In genomic region chr12:6961695-6962284, GRCh38 we compare ENCODE assay signal across 8 cellular contexts. TPM values are rescaled to one million over a fixed set of nuclear protein-coding genes. Genes with fewer than 3 reads are reported as not detected.
DNase-seq lines count a peak whose midpoint lies in the region; ATAC-seq and TF ChIP-seq lines count a peak whose summit lies in the region.

No MANE protein-coding gene starts in this region.

- no peaks in the 10 kb centered on the region for H3K9me2 ChIP-seq in PC-3 (replicated peaks; ENCODE audit: low read length)

- no peaks in the 10 kb centered on the region for H3K27me3 ChIP-seq in PC-3 (ENCODE audit: low read length)

- H3K9ac ChIP-seq in PC-3 (ENCODE audit: low read length) = peak overlapping the region; percentile 55

- H3F3A ChIP-seq in PC-3 (ENCODE audit: low read length, unreplicated experiment) = peaks cover 4% of the 10 kb centered on the region

- CTCF ChIA-PET in PC-3 (lab: Charles Lee) = interaction anchor here (2.5 kb wide), 1 partner anchor 18 kb away, joined by 10 read pairs; the partner anchor contains the start of genes C12orf57 and RNU7-1

- H3K4me3 ChIP-seq in PC-3 (ENCODE audit: low read length) (no peak overlapping the region; the same call in 1 of the 2 replicates), iPS-11a (ENCODE audit: low read depth, low read length) (peak overlapping the region; percentile 89), skeletal muscle cell (ENCODE audit: low read depth, low read length) (peak overlapping the region; percentile 21)

- peak; percentile 63 for TF ChIP-seq CTCF in PC-3 (conservative IDR thresholded peaks at IDR 0.05; ENCODE audit: low read depth, low read length)

- in situ Hi-C loops in G401 (cut with HindIII; ENCODE audit: low sequenced_read_pairs) = no loop called here

- peak overlapping the region; percentile 36; the same call in 1 of the 2 replicates for H3K4me2 ChIP-seq in PC-3 (ENCODE audit: low read length)

- peak overlapping the region; percentile 70 for H3K27ac ChIP-seq in PC-3 (ENCODE audit: low read length)

- peak overlapping the region; percentile 84 for H2AFZ ChIP-seq in PC-3 (ENCODE audit: low read length)

- H3K4me1 ChIP-seq in PC-3 (ENCODE audit: insufficient read depth, low read length) = peaks cover 14% of the 10 kb centered on the region

- ATAC-seq in PC-3 (peak; percentile 56), GM18519 (IDR thresholded peaks at IDR 0.05; ENCODE audit: low FRiP score, unreplicated experiment) (no peak)

- H3K9me3 ChIP-seq in PC-3 (ENCODE audit: low read length) = no peaks in the 10 kb centered on the region

- H3K36me3 ChIP-seq in PC-3 (ENCODE audit: low read depth, low read length) = peaks cover 15% of the 10 kb centered on the region

- POLR2A ChIA-PET in PC-3 (lab: Charles Lee; ENCODE audit: unreplicated experiment) = interaction anchor here (0.5 kb wide), 1 partner anchor 748 kb away, joined by 3 read pairs; no protein-coding TSS in a partner anchor

- DNase-seq in G401 (ENCODE audit: low spot score) = peak; percentile 33
- DNase-seq in HuH-7.5 (ENCODE audit: low spot score) = peak; percentile 85
- DNase-seq in PC-3 = peak; percentile 61
- peak; percentile 90 for DNase-seq in astrocyte of the hippocampus (ENCODE audit: low read depth, low spot score)
- no peak for DNase-seq in skeletal muscle cell (ENCODE audit: low read depth)
- no peak for DNase-seq in Ammon's horn (ENCODE audit: low spot score)

- no peaks in the 10 kb centered on the region for H4K20me1 ChIP-seq in PC-3 (ENCODE audit: low read length)

- no peaks in the 10 kb centered on the region for H3K79me2 ChIP-seq in PC-3 (ENCODE audit: low read length)

- BruUV-seq in PC-3 (replicated peaks; lab: Mats Ljungman, UMichigan) = no TSS peak

- intact Hi-C loops in PC-3 (cut with micrococcal nuclease) = no loop called here

RNA-seq across cellular contexts. Expression of gene PHB2, which starts 8.7 kb away (rescaled TPM):
- 667 and 679 TPM in 2 replicates for total RNA-seq in G401 (2014; rRNA removed; shearing (Covaris generic))
- 353 and 376 TPM in 2 replicates for total RNA-seq in PC-3 (2014; rRNA removed)

RNA-seq across cellular contexts. Expression of gene EMG1, which starts 8.9 kb away (rescaled TPM):
- 76.4 and 83.4 TPM in 2 replicates for total RNA-seq in G401 (2014; rRNA removed; shearing (Covaris generic))
- 40.7 and 44.3 TPM in 2 replicates for total RNA-seq in PC-3 (2014; rRNA removed)

RNA-seq across cellular contexts. Expression of gene PTPN6, which starts 10.6 kb away (rescaled TPM):
- total RNA-seq in G401 (2014; rRNA removed; shearing (Covaris generic)) = 12.1 and 16.6 TPM in 2 replicates
- 22.5 and 28.4 TPM in 2 replicates for total RNA-seq in PC-3 (2014; rRNA removed)

RNA-seq across cellular contexts. Expression of gene C12orf57, which starts 18.0 kb away (rescaled TPM):
- 88.1 and 132 TPM in 2 replicates for total RNA-seq in G401 (2014; rRNA removed; shearing (Covaris generic))
- total RNA-seq in PC-3 (2014; rRNA removed) = 125 and 130 TPM in 2 replicates

RNA-seq across cellular contexts. Expression of gene RNU7-1, which starts 18.2 kb away (rescaled TPM):
- total RNA-seq in G401 (2014; rRNA removed; shearing (Covaris generic)) = not detected in 2 replicates
- not detected in 2 replicates for total RNA-seq in PC-3 (2014; rRNA removed)

Comparison
In these comparisons a context has a peak if more than half of its experiments do, and no peak if none do; other contexts are left out.
1. DNase-seq: peak in G401 (single experiment), HuH-7.5 (single experiment), PC-3 (single experiment) and astrocyte of the hippocampus (single experiment); none in skeletal muscle cell (single experiment) and Ammon's horn (single experiment).